In genomic region chr1:88983791-88984552, GRCh38 we compare ENCODE assay signal across 8 cellular contexts. TPM values are rescaled to one million over a fixed set of nuclear protein-coding genes. Genes with fewer than 3 reads are reported as not detected.
DNase-seq lines count a peak whose midpoint lies in the region; ATAC-seq and TF ChIP-seq lines count a peak whose summit lies in the region.

No MANE protein-coding gene starts in this region.

- no peaks in the 10 kb centered on the region for H3K36me3 Mint-ChIP-seq in natural killer cell

- H3K4me1 Mint-ChIP-seq in natural killer cell, result peaks cover 44 to 64% of the 10 kb centered on the region in 2 donors

- H3K4me3 ChIP-seq in BE2C (ENCODE audit: low read depth, low read length), result peak overlapping the region; percentile 40

- peak overlapping the region; percentile 34 for H3K27ac ChIP-seq in VCaP
- H3K27ac ChIP-seq in epithelial cell of prostate, result peak overlapping the region; percentile 76

- H3K4me3 Mint-ChIP-seq in natural killer cell, result peak overlapping the region; percentile 26

- peak; percentile 70 to 86 (median 84) for ATAC-seq in natural killer cell

- H3K27me3 Mint-ChIP-seq in natural killer cell (ENCODE audit: low read depth in 2 of 2), result no peaks in the 10 kb centered on the region

- H3K36me3 ChIP-seq in BE2C, result peaks cover 4% of the 10 kb centered on the region; the same call in 1 of the 2 replicates

- intact Hi-C loops in natural killer cell (cut with micrococcal nuclease), result loop anchor here (5.0 kb wide), 1 partner anchor 373 kb away; no protein-coding TSS in a partner anchor

- TF ChIP-seq CTCF in BE2C (IDR thresholded peaks at IDR 0.05; ENCODE audit: low read depth, low read length) (peak; percentile 52), GM13977 (IDR thresholded peaks at IDR 0.05; ENCODE audit: extremely low read depth, insufficient read depth, missing control alignments) (peak; percentile 39), VCaP (conservative IDR thresholded peaks at IDR 0.05) (peak; percentile 77), natural killer cell (IDR thresholded peaks at IDR 0.05) (peak; percentile 67)

- no peaks in the 10 kb centered on the region for H3K9me3 Mint-ChIP-seq in natural killer cell

- no peaks in the 10 kb centered on the region; the same call in 1 of the 2 replicates for H3K4me1 ChIP-seq in BE2C

- DNase-seq in BE2C (no peak), GM13977 (ENCODE audit: low spot score) (no peak), NCI-H2029 (lab: John Stamatoyannopoulos, UW) (peak; percentile 52), epithelial cell of prostate (ENCODE audit: low read depth, low spot score) (no peak), natural killer cell (no peak), activated gamma-delta T cell treated with Interleukin-2 at 50 U/mL for 16 hours (no peak), NCI-H774 (lab: John Stamatoyannopoulos, UW) (no peak)

- H3K27me3 ChIP-seq in BE2C, result no peaks in the 10 kb centered on the region

- in situ Hi-C loops in GM13977 (cut with MboI; ENCODE audit: low pct_unique_long_range_greater_than_20kb, low sequenced_read_pairs, unreplicated experiment), result no loop called here

- H3K27ac Mint-ChIP-seq in natural killer cell, result peak overlapping the region; percentile 69 to 87

- H3K9me3 ChIP-seq in BE2C, result no peaks in the 10 kb centered on the region

RNA-seq across cellular contexts. Expression of gene KYAT3, which starts 8.5 kb away (rescaled TPM):
- 12.3 TPM for polyA plus RNA-seq in BE2C (2012; ENCODE audit: insufficient read depth, insufficient read length, low read depth)
- 10 to 100 TPM; 21.5 to 25.2 (median 21.8) TPM for total RNA-seq in natural killer cell

RNA-seq across cellular contexts. Expression of gene RBMXL1, which starts 8.5 kb away (rescaled TPM):
- 5.7 TPM for polyA plus RNA-seq in BE2C (2012; ENCODE audit: insufficient read depth, insufficient read length, low read depth)
- 10 to 100 TPM; 15.2 to 19.3 (median 19.3) TPM for total RNA-seq in natural killer cell

RNA-seq across cellular contexts. Expression of gene GBP3, which starts 38.7 kb away (rescaled TPM):
- not detected for polyA plus RNA-seq in BE2C (2012; ENCODE audit: insufficient read depth, insufficient read length, low read depth)
- 10 to 100 TPM; 36.1 to 52.5 (median 49.0) TPM for total RNA-seq in natural killer cell
